1 cellular context compared by ENCODE assay signal in the genomic region with DNA sequence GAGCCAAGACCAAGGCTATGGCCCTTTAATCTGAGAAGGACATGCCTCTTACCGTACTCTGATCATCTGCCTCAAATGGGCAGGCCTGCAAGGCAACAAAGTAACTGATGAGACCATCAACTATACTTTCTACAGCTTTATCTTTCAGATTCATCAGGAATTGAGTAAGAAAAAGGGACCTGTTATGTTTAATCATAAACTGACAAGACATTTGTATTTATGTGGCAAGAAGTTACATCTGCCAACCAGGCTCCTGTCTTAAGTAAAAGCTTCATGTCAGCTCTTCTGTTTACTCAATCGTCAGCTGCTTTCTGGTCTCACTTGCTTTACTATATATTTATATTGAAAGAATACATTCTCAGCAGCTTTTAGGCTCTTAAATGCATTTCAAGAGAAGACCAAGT.
TF ChIP-seq lines count a peak whose summit lies in the region.

No MANE protein-coding gene starts in this region.

TF ChIP-seq in SK-N-SH treated with all-trans-retinoic acid at 6 μM for 48 hours, 23 proteins besides CTCF, POLR2A, EP300 and RAD21 (continued from another document):
- TF ChIP-seq, protein P1, sequence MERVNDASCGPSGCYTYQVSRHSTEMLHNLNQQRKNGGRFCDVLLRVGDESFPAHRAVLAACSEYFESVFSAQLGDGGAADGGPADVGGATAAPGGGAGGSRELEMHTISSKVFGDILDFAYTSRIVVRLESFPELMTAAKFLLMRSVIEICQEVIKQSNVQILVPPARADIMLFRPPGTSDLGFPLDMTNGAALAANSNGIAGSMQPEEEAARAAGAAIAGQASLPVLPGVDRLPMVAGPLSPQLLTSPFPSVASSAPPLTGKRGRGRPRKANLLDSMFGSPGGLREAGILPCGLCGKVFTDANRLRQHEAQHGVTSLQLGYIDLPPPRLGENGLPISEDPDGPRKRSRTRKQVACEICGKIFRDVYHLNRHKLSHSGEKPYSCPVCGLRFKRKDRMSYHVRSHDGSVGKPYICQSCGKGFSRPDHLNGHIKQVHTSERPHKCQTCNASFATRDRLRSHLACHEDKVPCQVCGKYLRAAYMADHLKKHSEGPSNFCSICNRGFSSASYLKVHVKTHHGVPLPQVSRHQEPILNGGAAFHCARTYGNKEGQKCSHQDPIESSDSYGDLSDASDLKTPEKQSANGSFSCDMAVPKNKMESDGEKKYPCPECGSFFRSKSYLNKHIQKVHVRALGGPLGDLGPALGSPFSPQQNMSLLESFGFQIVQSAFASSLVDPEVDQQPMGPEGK (CRISPR knock-in tag; IDR thresholded peaks at IDR 0.05; ENCODE audit: borderline replicate concordance) = peak; percentile 85
- TF ChIP-seq, protein P2, sequence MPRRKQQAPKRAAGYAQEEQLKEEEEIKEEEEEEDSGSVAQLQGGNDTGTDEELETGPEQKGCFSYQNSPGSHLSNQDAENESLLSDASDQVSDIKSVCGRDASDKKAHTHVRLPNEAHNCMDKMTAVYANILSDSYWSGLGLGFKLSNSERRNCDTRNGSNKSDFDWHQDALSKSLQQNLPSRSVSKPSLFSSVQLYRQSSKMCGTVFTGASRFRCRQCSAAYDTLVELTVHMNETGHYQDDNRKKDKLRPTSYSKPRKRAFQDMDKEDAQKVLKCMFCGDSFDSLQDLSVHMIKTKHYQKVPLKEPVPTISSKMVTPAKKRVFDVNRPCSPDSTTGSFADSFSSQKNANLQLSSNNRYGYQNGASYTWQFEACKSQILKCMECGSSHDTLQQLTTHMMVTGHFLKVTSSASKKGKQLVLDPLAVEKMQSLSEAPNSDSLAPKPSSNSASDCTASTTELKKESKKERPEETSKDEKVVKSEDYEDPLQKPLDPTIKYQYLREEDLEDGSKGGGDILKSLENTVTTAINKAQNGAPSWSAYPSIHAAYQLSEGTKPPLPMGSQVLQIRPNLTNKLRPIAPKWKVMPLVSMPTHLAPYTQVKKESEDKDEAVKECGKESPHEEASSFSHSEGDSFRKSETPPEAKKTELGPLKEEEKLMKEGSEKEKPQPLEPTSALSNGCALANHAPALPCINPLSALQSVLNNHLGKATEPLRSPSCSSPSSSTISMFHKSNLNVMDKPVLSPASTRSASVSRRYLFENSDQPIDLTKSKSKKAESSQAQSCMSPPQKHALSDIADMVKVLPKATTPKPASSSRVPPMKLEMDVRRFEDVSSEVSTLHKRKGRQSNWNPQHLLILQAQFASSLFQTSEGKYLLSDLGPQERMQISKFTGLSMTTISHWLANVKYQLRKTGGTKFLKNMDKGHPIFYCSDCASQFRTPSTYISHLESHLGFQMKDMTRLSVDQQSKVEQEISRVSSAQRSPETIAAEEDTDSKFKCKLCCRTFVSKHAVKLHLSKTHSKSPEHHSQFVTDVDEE (CRISPR knock-in tag; IDR thresholded peaks at IDR 0.05) = peak; percentile 99
- TF ChIP-seq ZC3H10 (CRISPR knock-in tag; IDR thresholded peaks at IDR 0.05) (peak; percentile 91), OSR1 (CRISPR knock-in tag; IDR thresholded peaks at IDR 0.05) (no peak)
TF ChIP-seq in SK-N-SH treated with all-trans-retinoic acid at 6 μM for 48 hours: peak in this region for 17.
